ENCODE assay signal across 19 cellular contexts in genomic region chr12:58414398-58414871, GRCh38.
DNase-seq lines count a peak whose midpoint lies in the region; ATAC-seq and TF ChIP-seq lines count a peak whose summit lies in the region.
"Had no signal": no experiment of that assay in that cellular context is flagged by ENCODE, and none has a peak within 500 bp of the region (broad histone marks: within the 10 kb centered on the region; RNA-seq: fewer than 3 reads in every experiment).

No MANE protein-coding gene starts in this region.

- H3K27me3 Mint-ChIP-seq in activated T-helper 1 cell treated with anti-CD3 and anti-CD28 coated beads, Interleukin-12 subunit alpha, Interleukin-12 subunit beta, Interleukin-2, Interleukin-4 antibody, amounts not matched to agents 30 ng/mL and 10 ng/mL and 1 ng/mL, durations not matched to agents 14 hours and 24 hours and 36 hours (ENCODE audit: insufficient read depth) = peaks cover 8% of the 10 kb centered on the region

- H3K4me2 ChIP-seq in mammary epithelial cell (ENCODE audit: insufficient read depth, low read depth, low read length) = no peak overlapping the region

- peak overlapping the region; percentile 45 for H2AFZ ChIP-seq in mammary epithelial cell (ENCODE audit: low read depth, low read length)

- H3K4me1 ChIP-seq in HUES48 (ENCODE audit: control insufficient read depth, insufficient read depth, low read length) (peaks cover 15% of the 10 kb centered on the region; the same call in 1 of the 2 replicates), mammary epithelial cell (ENCODE audit: insufficient read depth, low read length) (peaks cover 24% of the 10 kb centered on the region), left lung (no peaks in the 10 kb centered on the region)

- no peak overlapping the region for H3K27ac Mint-ChIP-seq in activated T-helper 1 cell treated with anti-CD3 and anti-CD28 coated beads, Interleukin-12 subunit alpha, Interleukin-12 subunit beta, Interleukin-2, Interleukin-4 antibody, amounts not matched to agents 30 ng/mL and 10 ng/mL and 1 ng/mL, durations not matched to agents 14 hours and 24 hours and 36 hours
- H3K27ac Mint-ChIP-seq: activated T-cell treated with anti-CD3 and anti-CD28 coated beads, Interleukin-2, amount 50 U/mL, for 24 hours; natural killer cell treated with Interleukin-12 subunit alpha and Interleukin-12 subunit beta and Interleukin-15 and Interleukin-18, amount 100 ng/mL, for 72 hours had no signal

- H3K4me1 Mint-ChIP-seq in activated T-helper 1 cell treated with anti-CD3 and anti-CD28 coated beads, Interleukin-12 subunit alpha, Interleukin-12 subunit beta, Interleukin-2, Interleukin-4 antibody, amounts not matched to agents 30 ng/mL and 10 ng/mL and 1 ng/mL, durations not matched to agents 14 hours and 24 hours and 36 hours (ENCODE audit: low read depth) = peaks cover 6% of the 10 kb centered on the region

- H3K27me3 ChIP-seq in HUES48 (ENCODE audit: control insufficient read depth, insufficient read depth, low read length) (no peaks in the 10 kb centered on the region), mammary epithelial cell (ENCODE audit: insufficient read depth, low read length) (no peaks in the 10 kb centered on the region), left lung (no peaks in the 10 kb centered on the region)

- H3K9me3 ChIP-seq in HUES48 (ENCODE audit: control insufficient read depth, insufficient read depth, low read length) = no peaks in the 10 kb centered on the region
- H3K9me3 ChIP-seq in mammary epithelial cell (replicated peaks; ENCODE audit: insufficient read depth, low read length) = no peaks in the 10 kb centered on the region
- H3K9me3 ChIP-seq in left lung = no peaks in the 10 kb centered on the region
- H3K9me3 ChIP-seq: thoracic aorta had no signal

- H3K36me3 ChIP-seq in HUES48 (ENCODE audit: control insufficient read depth, insufficient read depth, low read length) = no peaks in the 10 kb centered on the region
- H3K36me3 ChIP-seq in mammary epithelial cell (ENCODE audit: insufficient read depth, low read length) = no peaks in the 10 kb centered on the region
- H3K36me3 ChIP-seq in left lung = no peaks in the 10 kb centered on the region
- H3K36me3 ChIP-seq: thoracic aorta had no signal

- BruUV-seq in mammary epithelial cell (replicated peaks; lab: Mats Ljungman, UMichigan) = no TSS peak

- H3K9ac ChIP-seq in HUES48 (ENCODE audit: low read depth, low read length) = no peak overlapping the region
- H3K9ac ChIP-seq in mammary epithelial cell (ENCODE audit: insufficient read depth, low read length) = no peak overlapping the region

- H3K36me3 Mint-ChIP-seq in activated T-helper 1 cell treated with anti-CD3 and anti-CD28 coated beads, Interleukin-12 subunit alpha, Interleukin-12 subunit beta, Interleukin-2, Interleukin-4 antibody, amounts not matched to agents 30 ng/mL and 10 ng/mL and 1 ng/mL, durations not matched to agents 14 hours and 24 hours and 36 hours (ENCODE audit: low read depth) = no peaks in the 10 kb centered on the region
- H3K36me3 Mint-ChIP-seq: natural killer cell treated with Interleukin-12 subunit alpha and Interleukin-12 subunit beta and Interleukin-15 and Interleukin-18, amount 100 ng/mL, for 72 hours had no signal

- TF ChIP-seq CTCF in mammary epithelial cell (conservative IDR thresholded peaks at IDR 0.05 in 1 of 2, IDR thresholded peaks at IDR 0.05 in 1 of 2; ENCODE audit: extremely low read depth in 1 of 2, insufficient read depth in 1 of 2, low read depth in 1 of 2, low read length in 2 of 2) (no peak), left lung (IDR thresholded peaks at IDR 0.05) (no peak)

- H3K9me3 Mint-ChIP-seq in activated T-helper 1 cell treated with anti-CD3 and anti-CD28 coated beads, Interleukin-12 subunit alpha, Interleukin-12 subunit beta, Interleukin-2, Interleukin-4 antibody, amounts not matched to agents 30 ng/mL and 10 ng/mL and 1 ng/mL, durations not matched to agents 14 hours and 24 hours and 36 hours = no peaks in the 10 kb centered on the region
- H3K9me3 Mint-ChIP-seq: activated T-cell treated with anti-CD3 and anti-CD28 coated beads, Interleukin-2, amount 50 U/mL, for 24 hours had no signal

- H4K20me1 ChIP-seq in mammary epithelial cell (ENCODE audit: insufficient read depth, low read length) = no peaks in the 10 kb centered on the region

- DNase-seq in A172 (ENCODE audit: low spot score) (peak; percentile 30), mammary epithelial cell (peak; percentile 78), left lung (no peak), left cardiac atrium (no peak), SW 1271 (lab: John Stamatoyannopoulos, UW) (no peak), NCI-H1048 (lab: John Stamatoyannopoulos, UW) (no peak)
- no peak for DNase-seq in activated T-helper 1 cell treated with anti-CD3 and anti-CD28 coated beads, Interleukin-12 subunit alpha, Interleukin-12 subunit beta, Interleukin-2, Interleukin-4 antibody, amounts not matched to agents 30 ng/mL and 10 ng/mL and 1 ng/mL, durations not matched to agents 14 hours and 24 hours and 36 hours (ENCODE audit: low spot score)
- DNase-seq: activated CD4-positive, alpha-beta T cell treated with anti-CD3 and anti-CD28 coated beads for 1 hour; activated T-cell treated with anti-CD3 and anti-CD28 coated beads, Interleukin-2, amount 50 U/mL, for 24 hours; anterior cingulate cortex; effector CD4-positive, alpha-beta T cell; head of caudate nucleus; KG1; NCI-H1930; small intestine had no signal

- no peak overlapping the region for H3K4me3 Mint-ChIP-seq in activated T-helper 1 cell treated with anti-CD3 and anti-CD28 coated beads, Interleukin-12 subunit alpha, Interleukin-12 subunit beta, Interleukin-2, Interleukin-4 antibody, amounts not matched to agents 30 ng/mL and 10 ng/mL and 1 ng/mL, durations not matched to agents 14 hours and 24 hours and 36 hours
- H3K4me3 Mint-ChIP-seq: activated T-cell treated with anti-CD3 and anti-CD28 coated beads, Interleukin-2, amount 50 U/mL, for 24 hours; natural killer cell treated with Interleukin-12 subunit alpha and Interleukin-12 subunit beta and Interleukin-15 and Interleukin-18, amount 100 ng/mL, for 72 hours had no signal

- H3K79me2 ChIP-seq in mammary epithelial cell (ENCODE audit: insufficient read depth, low read length) = no peaks in the 10 kb centered on the region

- no CpG with 5 or more reads among the region's 2 CpGs for WGBS in mammary epithelial cell (ENCODE audit: low coverage, missing lambda C conversion rate)

- dilution Hi-C loops in mammary epithelial cell (cut with HindIII; ENCODE audit: low sequenced_read_pairs) = no loop called here

- H3K27ac ChIP-seq in HUES48 (ENCODE audit: low read depth, low read length) = peak overlapping the region; percentile 59
- peak overlapping the region; percentile 84 for H3K27ac ChIP-seq in mammary epithelial cell (ENCODE audit: insufficient read depth, low read depth, low read length)
- peak overlapping the region; percentile 34 to 36 for H3K27ac ChIP-seq in left lung

- intact Hi-C loops in mammary epithelial cell (cut with micrococcal nuclease) = loop anchor here (10.0 kb wide), 1 partner anchor 120 kb away; no protein-coding TSS in a partner anchor
- intact Hi-C loops in left lung (cut with DNase I) = no loop called here
- intact Hi-C loops in activated T-helper 1 cell treated with anti-CD3 and anti-CD28 coated beads, Interleukin-12 subunit alpha, Interleukin-12 subunit beta, Interleukin-2, Interleukin-4 antibody, amounts not matched to agents 30 ng/mL and 10 ng/mL and 1 ng/mL, durations not matched to agents 14 hours and 24 hours and 36 hours (cut with micrococcal nuclease) = no loop called here
- intact Hi-C loops in left cardiac atrium (cut with DNase I) = no loop called here

- ATAC-seq in left lung (no peak), left cardiac atrium (no peak)
- ATAC-seq: left lobe of liver; natural killer cell treated with Interleukin-12 subunit alpha and Interleukin-12 subunit beta and Interleukin-15 and Interleukin-18, amount 100 ng/mL, for 72 hours had no signal

- CTCF ChIA-PET in mammary epithelial cell (lab: Charles Lee; ENCODE audit: low non-redundant PET) = no interaction called here

- H3K4me3 ChIP-seq in HUES48 (ENCODE audit: low read depth, low read length) (no peak overlapping the region), mammary epithelial cell (replicated peaks in 1 of 3; ENCODE audit: insufficient read depth in 1 of 3, low read depth in 2 of 3, low read length in 3 of 3) (no peak overlapping the region), left lung (no peak overlapping the region)
- H3K4me3 ChIP-seq: thoracic aorta had no signal

- in situ Hi-C loops in mammary epithelial cell (cut with MboI; ENCODE audit: low sequenced_read_pairs in 2 of 2) = no loop called here

Comparison
In these comparisons a context has a peak if more than half of its experiments do, and no peak if none do; other contexts are left out.
1. DNase-seq: peak in A172 (single experiment) and mammary epithelial cell (single experiment); none in left lung (0 of 2), activated T-helper 1 cell treated with anti-CD3 and anti-CD28 coated beads, Interleukin-12 subunit alpha, Interleukin-12 subunit beta, Interleukin-2, Interleukin-4 antibody, amounts not matched to agents 30 ng/mL and 10 ng/mL and 1 ng/mL, durations not matched to agents 14 hours and 24 hours and 36 hours (single experiment), left cardiac atrium (single experiment), SW 1271 (0 of 2) and NCI-H1048 (single experiment).
2. Peak in every context shown above with its lines, with median percentiles within 50 percentile points of each other: H3K27ac ChIP-seq.